Comparison of ENCODE assay signal across 8 cellular contexts in the genomic region with DNA sequence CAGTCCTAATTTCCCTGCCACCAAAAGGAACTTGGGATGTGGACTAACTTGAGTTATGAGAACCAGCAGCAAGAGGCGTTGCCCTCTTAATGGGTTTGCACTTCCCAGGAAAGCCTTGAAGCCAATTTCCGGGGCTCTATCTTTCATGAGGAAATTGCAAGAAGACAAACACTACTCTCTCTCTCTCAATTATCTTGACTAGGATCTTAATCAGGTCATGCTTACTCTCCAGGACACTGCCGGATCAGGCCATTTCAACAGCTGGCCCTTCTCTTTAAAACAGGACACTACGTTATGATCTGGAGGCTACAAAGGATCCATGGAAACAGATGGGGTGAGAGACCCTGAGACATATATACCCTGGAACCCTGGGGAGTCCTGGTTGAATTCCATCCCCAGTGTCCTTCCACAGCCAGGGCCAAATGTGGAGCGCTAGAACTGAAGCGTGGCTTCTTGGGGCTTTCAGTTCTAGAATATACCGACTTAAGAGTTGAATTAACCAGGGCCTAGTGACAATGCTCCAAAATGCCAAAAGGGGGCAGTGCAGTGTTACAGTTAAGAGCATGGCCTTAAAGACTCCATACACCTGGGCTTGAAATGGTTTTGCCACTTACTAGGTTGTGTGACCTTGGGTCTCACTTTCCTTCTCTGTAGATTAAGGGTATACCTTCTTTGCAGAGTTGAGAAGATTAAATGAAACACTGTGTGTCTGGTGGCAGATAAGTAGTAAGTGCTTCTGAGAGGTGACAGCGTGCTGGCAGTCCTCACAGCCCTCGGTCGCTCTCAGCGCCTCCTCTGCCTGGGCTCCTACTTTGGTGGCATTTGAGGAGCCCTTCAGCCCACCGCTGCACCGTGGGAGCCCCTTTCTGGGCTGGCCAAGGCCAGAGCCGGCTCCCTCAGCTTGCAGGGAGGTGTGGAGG. TPM values are rescaled to one million over a fixed set of nuclear protein-coding genes. Genes with fewer than 3 reads are reported as not detected.
DNase-seq lines count a peak whose midpoint lies in the region; ATAC-seq and TF ChIP-seq lines count a peak whose summit lies in the region.

No MANE protein-coding gene starts in this region.

- 0 out of 2 replicates have a peak overlapping the region, but pooled peaks have one; percentile 3 for H3K4me3 ChIP-seq in LNCaP clone FGC (ENCODE audit: low read depth, low read length)

- intact Hi-C loops in activated naive CD4-positive, alpha-beta T cell treated with anti-CD3 and anti-CD28 coated beads for 36 hours (cut with micrococcal nuclease): loop anchor here (1.0 kb wide), 3 partner anchors 63 to 154 kb away; no protein-coding TSS in a partner anchor

- H3K27ac Mint-ChIP-seq in activated naive CD4-positive, alpha-beta T cell treated with anti-CD3 and anti-CD28 coated beads for 36 hours: peak overlapping the region; percentile 12
- H3K27ac Mint-ChIP-seq in glutamatergic neuron (ENCODE audit: unreplicated experiment): no peak overlapping the region

- peak; percentile 88 for DNase-seq in LNCaP clone FGC (ENCODE audit: low read depth)
- peak; percentile 53 for DNase-seq in RPMI7951 (ENCODE audit: low read depth)
- DNase-seq in activated naive CD4-positive, alpha-beta T cell treated with anti-CD3 and anti-CD28 coated beads for 36 hours: peak; percentile 78
- DNase-seq in glutamatergic neuron: peak; percentile 58
- DNase-seq in putamen (ENCODE audit: low spot score): peak; percentile 67
- no peak for DNase-seq in HK-2 (ENCODE audit: unreplicated experiment)

- H3K27me3 Mint-ChIP-seq in activated naive CD4-positive, alpha-beta T cell treated with anti-CD3 and anti-CD28 coated beads for 36 hours (ENCODE audit: low read depth): no peaks in the 10 kb centered on the region
- no peaks in the 10 kb centered on the region for H3K27me3 Mint-ChIP-seq in glutamatergic neuron (ENCODE audit: unreplicated experiment)

- H3K36me3 Mint-ChIP-seq in activated naive CD4-positive, alpha-beta T cell treated with anti-CD3 and anti-CD28 coated beads for 36 hours (ENCODE audit: low read depth): no peaks in the 10 kb centered on the region
- H3K36me3 Mint-ChIP-seq in glutamatergic neuron (ENCODE audit: unreplicated experiment): peaks cover 7% of the 10 kb centered on the region

- peak; percentile 85 for TF ChIP-seq CTCF in GM12872 (IDR thresholded peaks at IDR 0.05; ENCODE audit: insufficient read depth, low read depth, low read length)
- peak; percentile 81 for TF ChIP-seq CTCF in LNCaP clone FGC (IDR thresholded peaks at IDR 0.05; ENCODE audit: control insufficient read depth, extremely low read depth, insufficient read depth)
- TF ChIP-seq CTCF in glutamatergic neuron (IDR thresholded peaks at IDR 0.05; ENCODE audit: partially characterized antibody, unreplicated experiment): peak; percentile 73

- no peaks in the 10 kb centered on the region for H3K9me3 Mint-ChIP-seq in activated naive CD4-positive, alpha-beta T cell treated with anti-CD3 and anti-CD28 coated beads for 36 hours
- H3K9me3 Mint-ChIP-seq in glutamatergic neuron (ENCODE audit: unreplicated experiment): no peaks in the 10 kb centered on the region

- no peak overlapping the region for H3K4me3 Mint-ChIP-seq in activated naive CD4-positive, alpha-beta T cell treated with anti-CD3 and anti-CD28 coated beads for 36 hours
- no peak overlapping the region for H3K4me3 Mint-ChIP-seq in glutamatergic neuron (ENCODE audit: unreplicated experiment)

- ATAC-seq in HG03442 (IDR thresholded peaks at IDR 0.05; ENCODE audit: unreplicated experiment): no peak

- CTCF ChIA-PET in activated naive CD4-positive, alpha-beta T cell treated with anti-CD3 and anti-CD28 coated beads for 36 hours (lab: Charles Lee): interaction anchor here (0.8 to 2.4 kb wide), 8 partner anchors 9 to 155 kb away, joined by 3 to 18 read pairs (median 4); no protein-coding TSS in a partner anchor

- H3K4me1 Mint-ChIP-seq in activated naive CD4-positive, alpha-beta T cell treated with anti-CD3 and anti-CD28 coated beads for 36 hours (ENCODE audit: low read depth): peaks cover 7% of the 10 kb centered on the region
- H3K4me1 Mint-ChIP-seq in glutamatergic neuron (ENCODE audit: low read depth, unreplicated experiment): peaks cover 37% of the 10 kb centered on the region

RNA-seq across cellular contexts. Expression of gene FAM219A, which starts 21.1 kb away (rescaled TPM):
- total RNA-seq in RPMI7951 (2014; rRNA removed; shearing (Covaris generic)): 10.7 and 11.2 TPM in 2 replicates
- 10 to 100 TPM; 11.1 to 11.6 TPM for total RNA-seq in activated naive CD4-positive, alpha-beta T cell treated with anti-CD3 and anti-CD28 coated beads for 36 hours
- total RNA-seq in glutamatergic neuron (ENCODE audit: unreplicated experiment): 221 TPM

RNA-seq across cellular contexts. Expression of gene DNAI1, which starts 21.3 kb away (rescaled TPM):
- not detected in 2 replicates for total RNA-seq in RPMI7951 (2014; rRNA removed; shearing (Covaris generic))
- total RNA-seq in activated naive CD4-positive, alpha-beta T cell treated with anti-CD3 and anti-CD28 coated beads for 36 hours: under 1 TPM in 1 of 2 experiments, not detected in 1; 0.26 TPM
- total RNA-seq in glutamatergic neuron (ENCODE audit: unreplicated experiment): 1.2 TPM

Comparison
In these comparisons a context has a peak if more than half of its experiments do, and no peak if none do; other contexts are left out.
1. RNA of gene FAM219A, which starts 21.1 kb away (total RNA-seq): 221 TPM in glutamatergic neuron (single experiment); 11.1 to 11.6 TPM in activated naive CD4-positive, alpha-beta T cell treated with anti-CD3 and anti-CD28 coated beads for 36 hours and 10.7 to 11.2 TPM in RPMI7951; every median in the first group is over 10 times any median in the second.
2. Peak in every context shown above with its lines, with median percentiles within 50 percentile points of each other: CTCF ChIP-seq.